6 cellular contexts compared by ENCODE assay signal in the genomic region with DNA sequence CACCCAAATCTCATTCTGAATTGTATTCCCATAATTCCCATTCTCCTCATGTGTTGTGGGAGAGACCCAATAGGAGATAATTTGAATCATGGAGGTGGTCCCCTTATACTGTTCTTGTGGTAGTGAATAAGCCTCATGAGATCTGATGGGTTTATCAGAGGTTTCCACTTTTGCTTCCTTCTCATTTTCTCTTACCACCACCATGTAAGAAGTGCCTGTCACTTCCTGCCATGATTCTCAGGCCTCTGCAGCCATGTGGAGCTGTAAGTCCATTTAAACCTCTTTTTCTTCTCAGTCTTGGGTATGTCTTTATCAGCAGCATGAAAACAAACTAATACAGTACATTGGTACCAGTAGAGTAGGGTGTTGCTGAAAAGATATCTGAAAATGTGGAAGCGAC.
"Had no signal": no experiment of that assay in that cellular context is flagged by ENCODE, and none has a peak within 500 bp of the region (broad histone marks: within the 10 kb centered on the region; RNA-seq: fewer than 3 reads in every experiment).

No MANE protein-coding gene starts in this region.

- H3K4me3 ChIP-seq: GM23248, HAP-1 had no signal

- DNase-seq: GM23248, GOT3, H7, IMR-90, KBM-7 had no signal
